1 cellular context compared by ENCODE assay signal in genomic region chr20:23705895-23706294, GRCh38.
TF ChIP-seq lines count a peak whose summit lies in the region.

No MANE protein-coding gene starts in this region.

TF ChIP-seq in HepG2, 621 proteins besides CTCF, POLR2A, EP300 and RAD21:
- peak; percentile 92 for TF ChIP-seq ATF7 (IDR thresholded peaks at IDR 0.05)
- TF ChIP-seq ATF7 (CRISPR knock-in tag; IDR thresholded peaks at IDR 0.05) = no peak
- peak; percentile 67 for TF ChIP-seq CREB1 (IDR thresholded peaks at IDR 0.05)
- TF ChIP-seq CREB1 (CRISPR knock-in tag; IDR thresholded peaks at IDR 0.05) = no peak
- TF ChIP-seq PHB2 (IDR thresholded peaks at IDR 0.05; ENCODE audit: partially characterized antibody) = no peak
- no peak for TF ChIP-seq ZC3H13 (CRISPR knock-in tag; IDR thresholded peaks at IDR 0.05)
